Comparison of ENCODE assay signal across 9 cellular contexts in genomic region chr17:27578718-27579085, GRCh38. TPM values are rescaled to one million over a fixed set of nuclear protein-coding genes. Genes with fewer than 3 reads are reported as not detected.
DNase-seq lines count a peak whose midpoint lies in the region; ATAC-seq and TF ChIP-seq lines count a peak whose summit lies in the region.
"Had no signal": no experiment of that assay in that cellular context is flagged by ENCODE, and none has a peak within 500 bp of the region (broad histone marks: within the 10 kb centered on the region; RNA-seq: fewer than 3 reads in every experiment).

No MANE protein-coding gene starts in this region.

- TF ChIP-seq CTCF in cardiac muscle cell (IDR thresholded peaks at IDR 0.05; ENCODE audit: low read depth, low read length): no peak
- no peak for TF ChIP-seq CTCF in heart left ventricle (IDR thresholded peaks at IDR 0.05)
- no peak for TF ChIP-seq CTCF in OCI-LY7 (conservative IDR thresholded peaks at IDR 0.05; ENCODE audit: low read length)
- TF ChIP-seq CTCF in esophagus squamous epithelium (IDR thresholded peaks at IDR 0.05): no peak

- ATAC-seq in heart left ventricle (no peak), HG03280 (IDR thresholded peaks at IDR 0.05; ENCODE audit: unreplicated experiment) (peak; percentile 76)
- peak; percentile 79 to 89 for ATAC-seq in activated naive CD4-positive, alpha-beta T cell treated with anti-CD3 and anti-CD28 coated beads, Interleukin-2, amount 50 U/mL, for 72 hours

- peak overlapping the region; percentile 74 for H3K27ac ChIP-seq in cardiac muscle cell
- peak overlapping the region in 5 of 12 donors; percentile 36 to 70 (median 66) for H3K27ac ChIP-seq in heart left ventricle
- H3K27ac ChIP-seq in OCI-LY7 (ENCODE audit: low read depth, low read length, poor library complexity, severe bottlenecking): no peak overlapping the region
- H3K27ac ChIP-seq in esophagus squamous epithelium: peak overlapping the region in 2 of 4 donors; percentile 42 to 56

- peak overlapping the region; percentile 82 to 98 for H3K27ac Mint-ChIP-seq in activated naive CD4-positive, alpha-beta T cell treated with anti-CD3 and anti-CD28 coated beads, Interleukin-2, amount 50 U/mL, for 72 hours

- no peak overlapping the region for H3K4me3 ChIP-seq in cardiac muscle cell
- H3K4me3 ChIP-seq in heart left ventricle: no peak overlapping the region
- H3K4me3 ChIP-seq in OCI-LY7 (ENCODE audit: low read depth, low read length, poor library complexity, severe bottlenecking): no peak overlapping the region
- H3K4me3 ChIP-seq in esophagus squamous epithelium: no peak overlapping the region

- no peaks in the 10 kb centered on the region for H3K9me2 ChIP-seq in OCI-LY7 (ENCODE audit: insufficient read depth, low read length)

- H3K79me2 ChIP-seq in OCI-LY7 (ENCODE audit: insufficient read depth, low read depth, low read length): no peaks in the 10 kb centered on the region

- CTCF ChIA-PET in OCI-LY7 (lab: Charles Lee; ENCODE audit: unreplicated experiment): interaction anchor here (0.6 kb wide), 1 partner anchor 76 kb away, joined by 3 read pairs; no protein-coding TSS in a partner anchor

- no peaks in the 10 kb centered on the region for H4K20me1 ChIP-seq in OCI-LY7 (ENCODE audit: insufficient read depth, low read length)

- POLR2A ChIA-PET in OCI-LY7 (lab: Charles Lee): no interaction called here

- H3K36me3 ChIP-seq in cardiac muscle cell (no peaks in the 10 kb centered on the region), heart left ventricle (peaks cover 0 to 7% (median 0%) of the 10 kb centered on the region in 9 donors), OCI-LY7 (ENCODE audit: insufficient read depth, low read length) (no peaks in the 10 kb centered on the region), esophagus squamous epithelium (peaks cover 0 to 54% (median 0%) of the 10 kb centered on the region in 3 donors)

- WGBS in heart left ventricle, 4 donors: 83 to 94% (median 86%) methylated on average over 4 of the region's 4 CpGs
- 48 to 94% methylated on average over 3 to 4 of the region's 4 CpGs for WGBS in esophagus squamous epithelium, 2 donors

- H3K4me1 ChIP-seq in cardiac muscle cell (ENCODE audit: low read depth): peaks cover 40% of the 10 kb centered on the region
- peaks cover 0 to 34% (median 23%) of the 10 kb centered on the region in 12 donors for H3K4me1 ChIP-seq in heart left ventricle
- no peaks in the 10 kb centered on the region for H3K4me1 ChIP-seq in OCI-LY7 (ENCODE audit: insufficient read depth, low read length, poor library complexity, severe bottlenecking)
- peaks cover 0 to 21% (median 3%) of the 10 kb centered on the region in 3 donors for H3K4me1 ChIP-seq in esophagus squamous epithelium

- no peak overlapping the region for H2AFZ ChIP-seq in OCI-LY7 (ENCODE audit: low read length)

- peaks cover 0 to 9% of the 10 kb centered on the region in 2 donors for H3K9me3 Mint-ChIP-seq in activated naive CD4-positive, alpha-beta T cell treated with anti-CD3 and anti-CD28 coated beads, Interleukin-2, amount 50 U/mL, for 72 hours
- H3K9me3 Mint-ChIP-seq: neural crest cell had no signal

- TF ChIP-seq POLR2A in heart left ventricle (IDR thresholded peaks at IDR 0.05) (no peak), esophagus squamous epithelium (IDR thresholded peaks at IDR 0.05) (no peak)

- H3K9me3 ChIP-seq in cardiac muscle cell (ENCODE audit: low read depth) (no peaks in the 10 kb centered on the region), heart left ventricle (no peaks in the 10 kb centered on the region), OCI-LY7 (ENCODE audit: low read length) (no peaks in the 10 kb centered on the region), esophagus squamous epithelium (no peaks in the 10 kb centered on the region)

- no TSS peak for BruUV-seq in OCI-LY7 (replicated peaks; lab: Mats Ljungman, UMichigan)

- H3K27me3 ChIP-seq in cardiac muscle cell (no peaks in the 10 kb centered on the region), heart left ventricle (no peaks in the 10 kb centered on the region), esophagus squamous epithelium (no peaks in the 10 kb centered on the region)

- intact Hi-C loops in heart left ventricle (cut with DNase I): no loop called here
- intact Hi-C loops in OCI-LY7 (cut with micrococcal nuclease; ENCODE audit: unreplicated experiment): no loop called here
- intact Hi-C loops in esophagus squamous epithelium (cut with DNase I): loop anchor here (10.0 kb wide), 1 partner anchor 64 kb away; no protein-coding TSS in a partner anchor

- H3K4me2 ChIP-seq in OCI-LY7 (ENCODE audit: low read length): no peak overlapping the region

- peaks cover 0 to 75% of the 10 kb centered on the region in 2 donors for H3K36me3 Mint-ChIP-seq in activated naive CD4-positive, alpha-beta T cell treated with anti-CD3 and anti-CD28 coated beads, Interleukin-2, amount 50 U/mL, for 72 hours

- DNase-seq in cardiac muscle cell (ENCODE audit: low read depth in 1 of 2, low spot score in 1 of 2) (peak in 1 of 2 donors; percentile 49), heart left ventricle (no peak), OCI-LY7 (ENCODE audit: low spot score) (no peak), NCI-H345 (lab: John Stamatoyannopoulos, UW) (no peak), esophagus squamous epithelium (lab: John Stamatoyannopoulos, UW) (no peak)
- DNase-seq in activated naive CD4-positive, alpha-beta T cell treated with anti-CD3 and anti-CD28 coated beads, Interleukin-2, amount 50 U/mL, for 72 hours (ENCODE audit: low spot score in 2 of 2): peak; percentile 77 to 85
- DNase-seq in stimulated activated CD4-positive, alpha-beta T cell treated with anti-CD3 and anti-CD28 coated beads, Interleukin-2, amount 100 ng/mL, for 24 hours: peak; percentile 52 to 65

RNA-seq across cellular contexts. Expression of gene LGALS9, which starts 52.3 kb away (rescaled TPM):
- 0.63 and 1.3 TPM in 2 replicates for total RNA-seq in cardiac muscle cell
- 0.46 and 0.90 TPM in 2 replicates for polyA plus RNA-seq in cardiac muscle cell
- total RNA-seq in heart left ventricle: 100 to 1,000 TPM in 1 of 9 donors, 10 to 100 TPM in 7, 1 to 10 TPM in 1; 7.9 to 173 (median 22.1) TPM
- 10 to 100 TPM; 12.3 to 25.3 TPM for polyA plus RNA-seq in heart left ventricle
- total RNA-seq in activated naive CD4-positive, alpha-beta T cell treated with anti-CD3 and anti-CD28 coated beads, Interleukin-2, amount 50 U/mL, for 72 hours: 10 to 100 TPM; 22.2 to 71.5 TPM
- total RNA-seq in OCI-LY7 (2014; rRNA removed; shearing (Covaris generic)): 0.67 and 2.2 TPM in 2 replicates
- total RNA-seq in OCI-LY7 (2022): 4.2 and 4.4 TPM in 2 replicates
- total RNA-seq in esophagus squamous epithelium: 10 to 100 TPM; 20.2 to 76.1 (median 23.9) TPM

Comparison
In these comparisons a context has a peak if more than half of its experiments do, and no peak if none do; other contexts are left out.
1. DNase-seq: peak in activated naive CD4-positive, alpha-beta T cell treated with anti-CD3 and anti-CD28 coated beads, Interleukin-2, amount 50 U/mL, for 72 hours (2 of 2) and stimulated activated CD4-positive, alpha-beta T cell treated with anti-CD3 and anti-CD28 coated beads, Interleukin-2, amount 100 ng/mL, for 24 hours (2 of 2); none in heart left ventricle (0 of 5), OCI-LY7 (single experiment), NCI-H345 (single experiment) and esophagus squamous epithelium (single experiment).
2. ATAC-seq: peak in HG03280 (single experiment) and activated naive CD4-positive, alpha-beta T cell treated with anti-CD3 and anti-CD28 coated beads, Interleukin-2, amount 50 U/mL, for 72 hours (2 of 2); none in heart left ventricle (0 of 4).